24 cellular contexts compared by ENCODE assay signal in the genomic region with DNA sequence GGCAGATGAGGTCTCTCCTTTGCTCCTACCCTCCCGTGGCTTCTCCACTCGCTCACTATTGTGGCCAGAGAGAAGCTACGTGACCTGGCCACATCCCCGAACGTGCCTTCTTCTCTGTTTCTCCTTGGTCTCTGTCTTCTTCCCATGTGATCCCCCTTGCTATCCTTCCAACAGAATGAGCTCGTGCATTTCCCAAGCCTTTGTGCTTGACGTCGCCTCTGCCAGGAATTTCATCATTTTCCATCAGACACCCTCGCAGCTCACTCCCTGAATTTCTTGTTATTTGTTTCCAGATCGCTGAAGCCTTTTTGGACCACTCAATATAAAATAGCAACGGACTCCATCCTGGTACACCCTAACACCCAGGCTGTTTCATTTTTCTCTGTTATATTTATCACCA.
"Had no signal": no experiment of that assay in that cellular context is flagged by ENCODE, and none has a peak within 500 bp of the region (broad histone marks: within the 10 kb centered on the region; RNA-seq: fewer than 3 reads in every experiment).

No MANE protein-coding gene starts in this region.

- H3K4me2 ChIP-seq: neural progenitor cell had no signal

- H3K4me3 ChIP-seq: neural progenitor cell, ovary, psoas muscle, right lobe of liver, sigmoid colon, stomach, thoracic aorta, thyroid gland, tibial nerve, upper lobe of left lung, vagina had no signal

- H3K27ac ChIP-seq: neural progenitor cell, ovary, parathyroid adenoma, psoas muscle, right lobe of liver, sigmoid colon, stomach, thoracic aorta, thyroid gland, tibial nerve, upper lobe of left lung, vagina had no signal

- H3K9ac ChIP-seq: neural progenitor cell, parathyroid adenoma had no signal

- H2AFZ ChIP-seq: neural progenitor cell, parathyroid adenoma had no signal

- H3K4me1 ChIP-seq: neural progenitor cell, parathyroid adenoma, psoas muscle, right lobe of liver, sigmoid colon, stomach, thyroid gland, tibial nerve, upper lobe of left lung, vagina had no signal

- H3K9me3 ChIP-seq: ovary, psoas muscle, right lobe of liver, sigmoid colon, stomach, thoracic aorta, thyroid gland, tibial nerve, upper lobe of left lung, vagina had no signal

- H3K27me3 ChIP-seq: neural progenitor cell, ovary, right lobe of liver, sigmoid colon, thyroid gland, upper lobe of left lung, vagina had no signal

- H3K36me3 ChIP-seq: neural progenitor cell, ovary, right lobe of liver, sigmoid colon, stomach, thoracic aorta, thyroid gland, tibial nerve, upper lobe of left lung, vagina had no signal

- H3K79me2 ChIP-seq: parathyroid adenoma had no signal

- DNase-seq: natural killer cell; occipital lobe; ovary; posterior cingulate gyrus; psoas muscle; right cardiac atrium; right lobe of liver; sigmoid colon; small intestine; stimulated activated CD4-positive, alpha-beta T cell treated with anti-CD3 and anti-CD28 coated beads, Interleukin-15, amount 100 ng/mL, for 24 hours; stimulated activated CD4-positive, alpha-beta T cell treated with anti-CD3 and anti-CD28 coated beads, Interleukin-2, amount 100 ng/mL, for 24 hours; stimulated activated CD4-positive, alpha-beta T cell treated with anti-CD3 and anti-CD28 coated beads, Interleukin-2, amount 100 ng/mL, for 48 hours; stimulated activated CD4-positive, alpha-beta T cell treated with anti-CD3 and anti-CD28 coated beads, Interleukin-4, amount 100 ng/mL, for 24 hours; stimulated activated naive B cell treated with anti-CD40 and anti-IgM and Interleukin-4, amounts not matched to agents 10 μg/mL and 1 μg/mL and 100 μg/mL, for 72 hours; stimulated activated naive CD4-positive, alpha-beta T cell treated with Interleukin-2 at 50 U/mL for 16 hours; stomach; thyroid gland; trophoblast cell; upper lobe of left lung had no signal
